Comparison of ENCODE assay signal across 8 cellular contexts in the genomic region with DNA sequence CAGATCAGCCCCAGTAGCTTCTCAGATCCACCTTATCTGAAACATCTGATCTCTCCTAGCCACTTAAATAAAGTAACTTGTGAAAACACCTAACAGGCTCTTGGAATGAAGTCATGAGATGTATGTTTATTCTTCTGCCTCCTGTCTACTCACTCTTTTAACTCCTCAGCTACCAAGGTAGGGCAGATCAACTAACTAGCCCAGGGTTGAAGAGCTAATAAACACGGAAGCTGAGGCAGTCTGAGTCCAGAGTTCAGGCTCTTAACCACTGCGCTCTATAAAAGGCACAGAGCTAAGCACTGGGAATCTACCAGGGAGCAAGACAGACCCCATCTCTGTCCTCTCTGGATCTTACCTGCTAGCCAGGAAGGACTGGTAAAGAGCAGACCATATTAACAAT. TPM values are rescaled to one million over a fixed set of nuclear protein-coding genes. Genes with fewer than 3 reads are reported as not detected.
DNase-seq lines count a peak whose midpoint lies in the region; ATAC-seq, FAIRE-seq and TF ChIP-seq lines count a peak whose summit lies in the region.
"Not testable (repeated sequence)": the region's sequence is repeated elsewhere in the genome, so short reads cannot be mapped to it uniquely, and the experiment has no call there.

No MANE protein-coding gene starts in this region.

- not testable (repeated sequence) for H3K79me1 ChIP-seq in trophoblast cell (ENCODE audit: low read length)

- H3K4me1 ChIP-seq in A549 (peaks cover 26% of the 10 kb centered on the region; the same call in 2 of the 3 replicates), GM12878 (ENCODE audit: control insufficient read depth, insufficient read depth, low read length) (peaks cover 43% of the 10 kb centered on the region), keratinocyte (ENCODE audit: control insufficient read depth, extremely low read depth, insufficient read depth, low read length) (peaks cover 10% of the 10 kb centered on the region), mucosa of descending colon (ENCODE audit: low read depth) (peaks cover 31% of the 10 kb centered on the region), trophoblast cell (ENCODE audit: control insufficient read depth in 1 of 2, insufficient read depth in 2 of 2, low read length in 2 of 2) (peaks cover 11 to 21% of the 10 kb centered on the region in 2 experiments)

- intact Hi-C loops in GM12878 (cut with micrococcal nuclease; ENCODE audit: unreplicated experiment): loop anchor here (5.0 kb wide), 3 partner anchors 59 to 89 kb away; no protein-coding TSS in a partner anchor
- intact Hi-C loops in mucosa of descending colon (cut with DNase I, micrococcal nuclease): not testable (repeated sequence)

- WGBS in A549 (ENCODE audit: missing lambda C conversion rate): 53% methylated on average over 2 of the region's 2 CpGs
- WGBS in GM12878 (ENCODE audit: insufficient coverage, insufficient replicate concordance, low lambda C conversion rate, missing lambda C conversion rate): 96% methylated on average over 2 of the region's 2 CpGs
- WGBS in trophoblast cell (ENCODE audit: extremely low coverage, insufficient coverage, insufficient read length): no CpG with 5 or more reads among the region's 2 CpGs

- H3K4ac ChIP-seq in trophoblast cell (ENCODE audit: low read depth, low read length): not testable (repeated sequence)

- dilution Hi-C loops in keratinocyte (cut with MboI; ENCODE audit: extremely low pct_ligation_motif_present, low sequenced_read_pairs): not testable (repeated sequence)

- not testable (repeated sequence) for H3K9ac ChIP-seq in GM12878 (ENCODE audit: control insufficient read depth, insufficient read depth, low read length); keratinocyte (ENCODE audit: control insufficient read depth, extremely low read depth, insufficient read depth, low read length); trophoblast cell (ENCODE audit: low read length)

- H3K18ac ChIP-seq in trophoblast cell (ENCODE audit: low read length): not testable (repeated sequence)

- H4K12ac ChIP-seq in trophoblast cell (ENCODE audit: low read depth, low read length): not testable (repeated sequence)

- H4K8ac ChIP-seq in trophoblast cell (ENCODE audit: low read depth, low read length): not testable (repeated sequence)

- peaks cover 39% of the 10 kb centered on the region for H3K4me1 Mint-ChIP-seq in WTC11

- not testable (repeated sequence) for H3K14ac ChIP-seq in trophoblast cell (ENCODE audit: low read length)

- H2AFZ ChIP-seq in GM12878 (ENCODE audit: control insufficient read depth, low read depth, low read length); keratinocyte (ENCODE audit: control insufficient read depth, low read length); trophoblast cell (ENCODE audit: insufficient read depth, low read length, poor library complexity): not testable (repeated sequence)

- not testable (repeated sequence) for H3K4me2 ChIP-seq in A549; GM12878 (ENCODE audit: control insufficient read depth, insufficient read depth); keratinocyte (ENCODE audit: control insufficient read depth, extremely low read depth, insufficient read depth, low read depth, low read length)
- peak overlapping the region; percentile 34 for H3K4me2 ChIP-seq in trophoblast cell (ENCODE audit: low read length)

- peaks cover 0 to 12% of the 10 kb centered on the region in 2 experiments; a peak in 3 of 4 replicates for H3K36me3 ChIP-seq in GM12878 (ENCODE audit: control insufficient read depth in 2 of 2, insufficient read depth in 2 of 2, low read length in 1 of 2)
- H3K36me3 ChIP-seq in keratinocyte (ENCODE audit: control insufficient read depth in 2 of 2, extremely low read depth in 1 of 2, insufficient read depth in 2 of 2, low read length in 2 of 2); mucosa of descending colon (ENCODE audit: low read depth); trophoblast cell (ENCODE audit: control insufficient read depth in 1 of 2, insufficient read depth in 2 of 2, low read length in 2 of 2): not testable (repeated sequence)

- TF ChIP-seq CTCF in A549 (IDR thresholded peaks at IDR 0.05); WTC11 (IDR thresholded peaks at IDR 0.05); GM12878 (IDR thresholded peaks at IDR 0.05 in 2 of 3, conservative IDR thresholded peaks at IDR 0.05 in 1 of 3; ENCODE audit: control insufficient read depth in 2 of 3, extremely low read depth in 1 of 3, insufficient read depth in 1 of 3, low read depth in 3 of 3, low read length in 3 of 3); keratinocyte (optimal IDR thresholded peaks at IDR 0.05 in 1 of 3, IDR thresholded peaks at IDR 0.05 in 1 of 3, conservative IDR thresholded peaks at IDR 0.05 in 1 of 3; ENCODE audit: extremely low read depth in 1 of 3, insufficient read depth in 2 of 3, low read length in 3 of 3); mucosa of descending colon (IDR thresholded peaks at IDR 0.05): not testable (repeated sequence)

- H3K27me3 Mint-ChIP-seq in WTC11 (ENCODE audit: low read depth): not testable (repeated sequence)

- peak; percentile 36 for FAIRE-seq in A549 (lab: Jason Lieb, UNC)
- peak; percentile 57 for FAIRE-seq in GM12891 (lab: Jason Lieb, UNC)
- not testable (repeated sequence) for FAIRE-seq in GM12878 (lab: Jason Lieb, UNC)
- peak; percentile 13 for FAIRE-seq in keratinocyte (lab: Jason Lieb, UNC)

- not testable (repeated sequence) for H2AK5ac ChIP-seq in trophoblast cell (ENCODE audit: low read length)

- CTCF ChIA-PET in A549 (lab: Yijun Ruan, JAX): interaction anchor here (1.2 to 1.6 kb wide), 2 partner anchors 9 to 11 kb away, joined by 4 read pairs; no protein-coding TSS in a partner anchor
- CTCF ChIA-PET in WTC11 (lab: Charles Lee): interaction anchor here (1.1 to 2.7 kb wide), 5 partner anchors 11 to 146 kb away, joined by 5 to 29 read pairs (median 5); no protein-coding TSS in a partner anchor
- CTCF ChIA-PET in GM12878 (lab: Yijun Ruan, JAX): interaction anchor here (0.6 to 1.1 kb wide), 3 partner anchors 23 to 146 kb away, joined by 3 to 4 read pairs (median 3); no protein-coding TSS in a partner anchor

- BruUV-seq in GM12878 (replicated peaks; lab: Mats Ljungman, UMichigan): not testable (repeated sequence)

- H2BK12ac ChIP-seq in trophoblast cell (ENCODE audit: low read length): not testable (repeated sequence)

- H3K9me1 ChIP-seq in keratinocyte (ENCODE audit: control insufficient read depth, extremely low read depth, insufficient read depth, low read length): not testable (repeated sequence)

- not testable (repeated sequence) for H3K23ac ChIP-seq in trophoblast cell (ENCODE audit: low read length)

- H3K36me3 Mint-ChIP-seq in WTC11: not testable (repeated sequence)

- SMC1A ChIA-PET in GM12878 (lab: Charles Lee; ENCODE audit: uncharacterized antibody, unreplicated experiment): interaction anchor here (1.3 kb wide), 1 partner anchor 11 kb away, joined by 4 read pairs; no protein-coding TSS in a partner anchor

- POLR2A ChIA-PET in A549 (lab: Yijun Ruan, JAX); WTC11 (lab: Charles Lee); GM12878 (lab: Charles Lee): not testable (repeated sequence)

- ATAC-seq in A549, WTC11, GM12878: not testable (repeated sequence)
- peak; percentile 91 for ATAC-seq in mucosa of descending colon

- DNase-seq in A549 (ENCODE audit: low read depth in 1 of 2, low spot score in 1 of 2); GM12891 (ENCODE audit: insufficient read length, low spot score); WTC11 (ENCODE audit: low spot score); GM12878 (ENCODE audit: low read depth, low spot score); keratinocyte (ENCODE audit: low read depth, low spot score); trophoblast cell: not testable (repeated sequence)
- DNase-seq in HuH-7 (ENCODE audit: low spot score): peak; percentile 17
- DNase-seq in mucosa of descending colon: peak in 1 of 3 donors; percentile 66

- H3K4me3 ChIP-seq in A549; GM12878; keratinocyte (ENCODE audit: control insufficient read depth in 2 of 3, extremely low read depth in 1 of 3, insufficient read depth in 2 of 3, low read depth in 1 of 3, low read length in 3 of 3); mucosa of descending colon; trophoblast cell (ENCODE audit: low read depth, low read length): not testable (repeated sequence)

- not testable (repeated sequence) for TF ChIP-seq EP300 in A549 (IDR thresholded peaks at IDR 0.05); GM12878 (IDR thresholded peaks at IDR 0.05; ENCODE audit: borderline replicate concordance in 1 of 2, control insufficient read depth in 1 of 2, low read depth in 2 of 2, low read length in 2 of 2)

- H3K27ac ChIP-seq in A549; keratinocyte (ENCODE audit: control insufficient read depth, insufficient read depth, low read length): not testable (repeated sequence)
- H3K27ac ChIP-seq in GM12878 (ENCODE audit: control insufficient read depth, insufficient read depth) (peak overlapping the region; percentile 37), trophoblast cell (ENCODE audit: low read depth, low read length) (peak overlapping the region; percentile 10)

- H2BK120ac ChIP-seq in trophoblast cell (ENCODE audit: insufficient read depth, low read length, poor library complexity): not testable (repeated sequence)

- not testable (repeated sequence) for H3K27ac Mint-ChIP-seq in WTC11

- not testable (repeated sequence) for H3K9me3 ChIP-seq in A549; keratinocyte (ENCODE audit: control insufficient read depth, low read depth, low read length); mucosa of descending colon; trophoblast cell (ENCODE audit: insufficient read depth, low read depth, low read length)
- peaks cover 27% of the 10 kb centered on the region for H3K9me3 ChIP-seq in GM12878 (replicated peaks; ENCODE audit: control insufficient read depth, insufficient read depth, low read length)

- not testable (repeated sequence) for TF ChIP-seq RAD21 in A549 (conservative IDR thresholded peaks at IDR 0.05 in 1 of 2, IDR thresholded peaks at IDR 0.05 in 1 of 2); GM12878 (IDR thresholded peaks at IDR 0.05; ENCODE audit: insufficient read depth, low read depth, low read length)

- not testable (repeated sequence) for H3K27me3 ChIP-seq in GM12878 (replicated peaks in 1 of 2; ENCODE audit: control insufficient read depth in 2 of 2, insufficient read depth in 2 of 2, low read length in 1 of 2); keratinocyte (ENCODE audit: control insufficient read depth, extremely low read depth, insufficient read depth, low read length); trophoblast cell (ENCODE audit: insufficient read depth, low read length)

- in situ Hi-C loops in GM12878 (cut with MboI): not testable (repeated sequence)

- peaks cover 84% of the 10 kb centered on the region for H3K79me2 ChIP-seq in GM12878 (ENCODE audit: control insufficient read depth, insufficient read depth, low read length)
- H3K79me2 ChIP-seq in keratinocyte (ENCODE audit: control insufficient read depth, insufficient read depth, low read length): peaks cover 66% of the 10 kb centered on the region
- not testable (repeated sequence) for H3K79me2 ChIP-seq in trophoblast cell (ENCODE audit: control insufficient read depth, insufficient read depth, low read length, poor library complexity)

- TF ChIP-seq POLR2A in A549 (IDR thresholded peaks at IDR 0.05; ENCODE audit: low read length); GM12891 (IDR thresholded peaks at IDR 0.05; ENCODE audit: low read depth, low read length); GM12878 (IDR thresholded peaks at IDR 0.05; ENCODE audit: low read depth, low read length): not testable (repeated sequence)

- H3K9me3 Mint-ChIP-seq in WTC11: not testable (repeated sequence)

- not testable (repeated sequence) for H4K91ac ChIP-seq in trophoblast cell (ENCODE audit: low read depth, low read length)

- H2BK5ac ChIP-seq in trophoblast cell (ENCODE audit: low read depth, low read length, poor library complexity): not testable (repeated sequence)

- RAD21 ChIA-PET in GM12878 (lab: Charles Lee; ENCODE audit: unreplicated experiment): not testable (repeated sequence)

- not testable (repeated sequence) for H3K4me3 Mint-ChIP-seq in WTC11

- H4K20me1 ChIP-seq in GM12878 (ENCODE audit: control insufficient read depth, insufficient read depth); keratinocyte (ENCODE audit: control insufficient read depth, extremely low read depth, insufficient read depth, low read length): not testable (repeated sequence)

RNA-seq across cellular contexts. Expression of gene CERS6, which starts 37.1 kb away (rescaled TPM):
- polyA plus RNA-seq in A549 (2011; rRNA removed) (16.9 and 19.0 TPM in 2 replicates), A549 (2017; fragmentation: RNase III; extraction: RNeasy Plus Mini Kit Qiagen cat#74134 plus additional on column Dnase treatment) (10.9 to 12.0 TPM (median 11.6 TPM) in 3 replicates), GM12878 (2011; rRNA removed) (12.0 and 17.6 TPM in 2 replicates), GM12878 (2014; fragmentation: Illumina TruSeq; extraction: Trizol) (19.6 and 24.1 TPM in 2 replicates), GM12878 (2014; fragmentation: Nextera tagmentation; extraction: Ambion mirVana) (1 to 10 TPM; 1.3 to 2.5 TPM), GM12878 (2014; rRNA removed) (8.8 and 9.4 TPM in 2 replicates), GM12878 (2016; fragmentation: Nextera tagmentation; extraction: Ambion mirVana) (10 to 100 TPM in 1 of 2 experiments, 1 to 10 TPM in 1; 6.2 to 16.1 TPM), keratinocyte (11.3 to 19.5 TPM (median 15.6 TPM) in 3 replicates)
- polyA plus RNA-seq in A549 (2012; cell fraction: cytosol; rRNA removed): 2.9 and 3.7 TPM in 2 replicates
- 1.7 and 3.2 TPM in 2 replicates for polyA plus RNA-seq in A549 (2012; cell fraction: nucleus; rRNA removed)
- polyA minus RNA-seq in A549 (2011; rRNA and poly(A)+ RNA removed): 12.8 and 13.0 TPM in 2 replicates
- polyA plus RNA-seq in GM12891 (2012; ENCODE audit: low read depth, missing spikeins): 1.7 TPM
- total RNA-seq in WTC11 (2021) (16.0 to 17.3 TPM (median 16.6 TPM) in 3 replicates), GM12878 (2014; rRNA removed) (20.4 and 22.2 TPM in 2 replicates), GM12878 (2014; rRNA removed; fragmentation: Illumina TruSeq; extraction: Trizol) (17.6 TPM in 2 replicates), GM12878 (2021) (15.3 and 17.0 TPM in 2 replicates), mucosa of descending colon (10 to 100 TPM; 27.4 to 67.2 (median 65.0) TPM)
- total RNA-seq in GM12878 (2013; cell fraction: nucleolus; rRNA removed): 29.6 and 30.4 TPM in 2 replicates
- 6.0 TPM for polyA plus RNA-seq in GM12878 (2011; ENCODE audit: low read depth)
- polyA plus RNA-seq in GM12878 (2011; cell fraction: cytosol; rRNA removed): 6.1 and 8.2 TPM in 2 replicates
- 8.5 and 10.0 TPM in 2 replicates for polyA plus RNA-seq in GM12878 (2011; cell fraction: nucleus; rRNA removed)
- 12.5 and 13.9 TPM in 2 replicates for polyA plus RNA-seq in GM12878 (2012)
- 18.6 and 19.1 TPM in 2 replicates for polyA minus RNA-seq in GM12878 (2011; rRNA and poly(A)+ RNA removed)
- polyA minus RNA-seq in GM12878 (2011; cell fraction: cytosol; rRNA and poly(A)+ RNA removed): 6.7 and 8.8 TPM in 2 replicates
- 10.8 and 16.3 TPM in 2 replicates for polyA minus RNA-seq in GM12878 (2011; cell fraction: nucleus; rRNA and poly(A)+ RNA removed)
- polyA plus RNA-seq in keratinocyte (2011; ENCODE audit: low read depth): 4.3 TPM
- polyA plus RNA-seq in keratinocyte (2011; cell fraction: cytosol; rRNA removed): 7.2 and 12.7 TPM in 2 replicates
- polyA plus RNA-seq in keratinocyte (2011; cell fraction: nucleus; rRNA removed): 19.8 and 22.8 TPM in 2 replicates
- 11.1 and 20.4 TPM in 2 replicates for polyA plus RNA-seq in keratinocyte (2012; ENCODE audit: low replicate concordance)
- 16.4 to 29.3 TPM (median 17.2 TPM) in 3 replicates for polyA minus RNA-seq in keratinocyte
- 12.5 TPM for polyA minus RNA-seq in keratinocyte (2011; cell fraction: cytosol; rRNA and poly(A)+ RNA removed)
- 23.8 and 47.7 TPM in 2 replicates for polyA minus RNA-seq in keratinocyte (2011; cell fraction: nucleus; rRNA and poly(A)+ RNA removed)
- polyA plus RNA-seq in trophoblast cell (2013): 20.5 and 21.1 TPM in 2 replicates
